ENCODE assay signal across 8 cellular contexts in genomic region chr19:32407004-32407992, GRCh38. TPM values are rescaled to one million over a fixed set of nuclear protein-coding genes. Genes with fewer than 3 reads are reported as not detected.
DNase-seq lines count a peak whose midpoint lies in the region; ATAC-seq, FAIRE-seq and TF ChIP-seq lines count a peak whose summit lies in the region.

No MANE protein-coding gene starts in this region.

- H3K9ac ChIP-seq in kidney (ENCODE audit: low read length in 2 of 2), result peak overlapping the region in 1 of 2 donors; percentile 48
- no peak overlapping the region for H3K9ac ChIP-seq in colonic mucosa (ENCODE audit: low read depth in 2 of 2, low read length in 2 of 2)

- H3K4me1 ChIP-seq in kidney (ENCODE audit: control insufficient read depth in 1 of 2, insufficient read depth in 1 of 2, low read depth in 1 of 2, low read length in 2 of 2) (peaks cover 3 to 5% of the 10 kb centered on the region in 2 donors), colonic mucosa (no peaks in the 10 kb centered on the region)

- no peaks in the 10 kb centered on the region for H3K9me3 Mint-ChIP-seq in stimulated activated naive CD8-positive, alpha-beta T cell treated with anti-CD3 and anti-CD28 coated beads, Interleukin-15, Interleukin-2, amounts not matched to agents 100 ng/mL and 50 ng/mL, for 24 hours
- no peaks in the 10 kb centered on the region for H3K9me3 Mint-ChIP-seq in type B pancreatic cell

- H3K27ac Mint-ChIP-seq in stimulated activated naive CD8-positive, alpha-beta T cell treated with anti-CD3 and anti-CD28 coated beads, Interleukin-15, Interleukin-2, amounts not matched to agents 100 ng/mL and 50 ng/mL, for 24 hours, result peak overlapping the region; percentile 73
- H3K27ac Mint-ChIP-seq in type B pancreatic cell, result peak overlapping the region; percentile 83

- H3K27ac ChIP-seq in kidney (ENCODE audit: low read depth in 2 of 2, low read length in 2 of 2) (no peak overlapping the region), colonic mucosa (no peak overlapping the region)

- FAIRE-seq in kidney (lab: Jason Lieb, UNC) (no peak), GM19239 (lab: Jason Lieb, UNC) (no peak)

- no peaks in the 10 kb centered on the region for H3K27me3 ChIP-seq in colonic mucosa

- no peak for ATAC-seq in stimulated activated naive CD8-positive, alpha-beta T cell treated with anti-CD3 and anti-CD28 coated beads, Interleukin-15, Interleukin-2, amounts not matched to agents 100 U/mL and 50 U/mL, for 24 hours
- no peak for ATAC-seq in GM21825 (IDR thresholded peaks at IDR 0.05; ENCODE audit: unreplicated experiment)

- intact Hi-C loops in kidney (cut with DNase I), result no loop called here
- intact Hi-C loops in colonic mucosa (cut with DNase I), result loop anchor here (10.0 kb wide), 1 partner anchor 62 kb away; the partner anchor contains the start of gene ZNF507

- H3K27me3 Mint-ChIP-seq in stimulated activated naive CD8-positive, alpha-beta T cell treated with anti-CD3 and anti-CD28 coated beads, Interleukin-15, Interleukin-2, amounts not matched to agents 100 ng/mL and 50 ng/mL, for 24 hours, result no peaks in the 10 kb centered on the region
- H3K27me3 Mint-ChIP-seq in type B pancreatic cell, result no peaks in the 10 kb centered on the region

- peak overlapping the region in 1 of 2 donors; percentile 82 for H3K4me3 ChIP-seq in kidney (ENCODE audit: low read length in 2 of 2)
- no peak overlapping the region for H3K4me3 ChIP-seq in colonic mucosa

- peaks cover 3 to 14% of the 10 kb centered on the region in 2 donors for H3K36me3 ChIP-seq in kidney (ENCODE audit: control insufficient read depth in 1 of 2, insufficient read depth in 2 of 2, low read length in 2 of 2)
- H3K36me3 ChIP-seq in colonic mucosa, result no peaks in the 10 kb centered on the region

- no peaks in the 10 kb centered on the region for H3K9me3 ChIP-seq in kidney (ENCODE audit: control insufficient read depth in 1 of 2, low read length in 2 of 2)
- no peaks in the 10 kb centered on the region for H3K9me3 ChIP-seq in colonic mucosa

- peaks cover 40% of the 10 kb centered on the region for H3K36me3 Mint-ChIP-seq in stimulated activated naive CD8-positive, alpha-beta T cell treated with anti-CD3 and anti-CD28 coated beads, Interleukin-15, Interleukin-2, amounts not matched to agents 100 ng/mL and 50 ng/mL, for 24 hours (ENCODE audit: low read depth)
- H3K36me3 Mint-ChIP-seq in type B pancreatic cell, result peaks cover 33% of the 10 kb centered on the region

- peaks cover 23% of the 10 kb centered on the region for H3K4me1 Mint-ChIP-seq in stimulated activated naive CD8-positive, alpha-beta T cell treated with anti-CD3 and anti-CD28 coated beads, Interleukin-15, Interleukin-2, amounts not matched to agents 100 ng/mL and 50 ng/mL, for 24 hours (ENCODE audit: low read depth)
- peaks cover 31% of the 10 kb centered on the region for H3K4me1 Mint-ChIP-seq in type B pancreatic cell (ENCODE audit: unreplicated experiment)

- H3K4me3 Mint-ChIP-seq in stimulated activated naive CD8-positive, alpha-beta T cell treated with anti-CD3 and anti-CD28 coated beads, Interleukin-15, Interleukin-2, amounts not matched to agents 100 ng/mL and 50 ng/mL, for 24 hours, result peak overlapping the region; percentile 86
- peak overlapping the region; percentile 85 for H3K4me3 Mint-ChIP-seq in type B pancreatic cell

- DNase-seq in stimulated activated naive CD8-positive, alpha-beta T cell treated with anti-CD3 and anti-CD28 coated beads, Interleukin-15, Interleukin-2, amounts not matched to agents 100 U/mL and 50 U/mL, for 24 hours, result no peak
- peak; percentile 96 for DNase-seq in amniotic epithelial cell (ENCODE audit: low read depth)
- DNase-seq in kidney, result peak; percentile 82
- no peak for DNase-seq in type B pancreatic cell (ENCODE audit: extremely low spot score, unreplicated experiment)
- no peak for DNase-seq in GM19239 (ENCODE audit: insufficient read length, low spot score)
- DNase-seq in colonic mucosa, result no peak

- TF ChIP-seq CTCF in kidney (IDR thresholded peaks at IDR 0.05; ENCODE audit: borderline replicate concordance, extremely low read depth, insufficient read depth) (no peak), type B pancreatic cell (conservative IDR thresholded peaks at IDR 0.05) (no peak), colonic mucosa (IDR thresholded peaks at IDR 0.05) (no peak)

RNA-seq across cellular contexts. Expression of gene DPY19L3, which starts 1.7 kb away (rescaled TPM):
- total RNA-seq in kidney (36.7 TPM), type B pancreatic cell (ENCODE audit: low replicate concordance) (25.5 and 75.2 TPM in 2 replicates), colonic mucosa (10 to 100 TPM; 12.1 to 13.6 TPM)
- polyA plus RNA-seq in kidney (ENCODE audit: insufficient read depth, low read depth, low replicate concordance), result 4.7 TPM

Comparison
In these comparisons a context has a peak if more than half of its experiments do, and no peak if none do; other contexts are left out.
1. DNase-seq: peak in amniotic epithelial cell (single experiment) and kidney (single experiment); none in stimulated activated naive CD8-positive, alpha-beta T cell treated with anti-CD3 and anti-CD28 coated beads, Interleukin-15, Interleukin-2, amounts not matched to agents 100 U/mL and 50 U/mL, for 24 hours (single experiment), type B pancreatic cell (single experiment), GM19239 (single experiment) and colonic mucosa (single experiment).